Comparison of ENCODE assay signal across 1 cellular context in the genomic region with DNA sequence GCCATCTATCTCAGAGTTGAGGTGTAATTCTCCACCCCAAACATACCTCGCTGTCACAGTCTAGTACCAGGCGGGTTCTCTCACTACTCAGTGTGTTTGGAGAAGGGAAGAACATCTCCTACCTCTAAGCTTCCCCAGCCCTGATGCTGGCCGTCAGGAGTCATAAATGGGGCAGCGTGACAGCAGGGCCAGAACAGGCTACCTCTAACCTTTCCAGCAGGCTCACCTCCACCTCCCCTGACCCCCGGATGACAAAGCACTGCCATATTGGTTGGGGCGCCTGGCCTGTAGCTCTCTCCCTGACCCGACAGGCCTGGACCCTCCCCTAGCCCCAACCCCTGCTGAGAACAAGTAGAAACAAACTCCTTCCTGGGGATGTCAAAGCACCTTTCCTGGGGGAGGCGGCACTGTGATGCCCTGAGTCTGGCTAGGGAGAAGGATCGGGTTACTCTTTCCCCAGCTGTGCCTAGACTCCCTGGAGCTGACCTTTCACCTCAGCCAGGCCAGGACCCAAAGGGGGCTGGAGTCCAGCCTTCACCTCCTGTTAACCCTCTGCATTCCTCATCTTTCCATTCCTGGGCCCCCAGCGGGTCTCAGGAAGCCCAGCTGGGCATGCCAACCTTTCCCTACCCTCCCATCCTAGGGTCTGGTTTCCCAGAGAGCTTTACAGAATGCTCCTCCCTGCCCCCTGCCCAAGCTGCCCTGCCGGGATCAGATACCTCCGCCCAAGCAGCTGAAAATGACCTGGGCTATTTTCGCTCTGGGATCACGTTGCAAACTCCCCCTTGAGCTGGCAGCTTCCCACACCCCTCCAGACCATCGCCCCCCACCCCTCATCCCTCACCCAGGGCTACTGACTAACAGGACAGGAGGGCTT.
TF ChIP-seq lines count a peak whose summit lies in the region.

No MANE protein-coding gene starts in this region.

TF ChIP-seq in HepG2, 621 proteins besides CTCF, POLR2A, EP300 and RAD21 (continued from another document and continues in another):
- TF ChIP-seq, protein P1, sequence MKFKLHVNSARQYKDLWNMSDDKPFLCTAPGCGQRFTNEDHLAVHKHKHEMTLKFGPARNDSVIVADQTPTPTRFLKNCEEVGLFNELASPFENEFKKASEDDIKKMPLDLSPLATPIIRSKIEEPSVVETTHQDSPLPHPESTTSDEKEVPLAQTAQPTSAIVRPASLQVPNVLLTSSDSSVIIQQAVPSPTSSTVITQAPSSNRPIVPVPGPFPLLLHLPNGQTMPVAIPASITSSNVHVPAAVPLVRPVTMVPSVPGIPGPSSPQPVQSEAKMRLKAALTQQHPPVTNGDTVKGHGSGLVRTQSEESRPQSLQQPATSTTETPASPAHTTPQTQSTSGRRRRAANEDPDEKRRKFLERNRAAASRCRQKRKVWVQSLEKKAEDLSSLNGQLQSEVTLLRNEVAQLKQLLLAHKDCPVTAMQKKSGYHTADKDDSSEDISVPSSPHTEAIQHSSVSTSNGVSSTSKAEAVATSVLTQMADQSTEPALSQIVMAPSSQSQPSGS (CRISPR knock-in tag; IDR thresholded peaks at IDR 0.05), result peak; percentile 12; the same call in 1 of the 2 replicates
- TF ChIP-seq, protein P2, sequence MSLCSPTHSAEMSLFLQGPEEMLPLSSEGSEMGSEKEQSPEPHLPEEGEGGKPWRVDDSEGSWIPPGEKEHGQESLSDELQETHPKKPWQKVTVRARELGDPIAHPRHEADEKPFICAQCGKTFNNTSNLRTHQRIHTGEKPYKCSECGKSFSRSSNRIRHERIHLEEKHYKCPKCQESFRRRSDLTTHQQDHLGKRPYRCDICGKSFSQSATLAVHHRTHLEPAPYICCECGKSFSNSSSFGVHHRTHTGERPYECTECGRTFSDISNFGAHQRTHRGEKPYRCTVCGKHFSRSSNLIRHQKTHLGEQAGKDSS (CRISPR knock-in tag; IDR thresholded peaks at IDR 0.05; ENCODE audit: borderline replicate concordance, low read depth), result 0 out of 2 replicates have a peak, but pooled peaks have one; percentile 58
- TF ChIP-seq ZNF570 (CRISPR knock-in tag; IDR thresholded peaks at IDR 0.05; ENCODE audit: borderline replicate concordance) (no peak), RARA (CRISPR knock-in tag; IDR thresholded peaks at IDR 0.05) (peak; percentile 56), SSRP1 (CRISPR knock-in tag; IDR thresholded peaks at IDR 0.05) (no peak), SUZ12 (IDR thresholded peaks at IDR 0.05; ENCODE audit: low read depth, low read length) (no peak), CHD2 (IDR thresholded peaks at IDR 0.05; ENCODE audit: low read depth, low read length) (no peak), SAP130 (CRISPR knock-in tag; IDR thresholded peaks at IDR 0.05; ENCODE audit: low read depth) (peak; percentile 41; the same call in 1 of the 2 replicates), ZNF75D (CRISPR knock-in tag; IDR thresholded peaks at IDR 0.05; ENCODE audit: borderline replicate concordance) (no peak), HNF4A (CRISPR knock-in tag; IDR thresholded peaks at IDR 0.05) (peak; percentile 66), ZNF564 (CRISPR knock-in tag; IDR thresholded peaks at IDR 0.05) (no peak), ZBTB7B (CRISPR knock-in tag; IDR thresholded peaks at IDR 0.05) (peak; percentile 58), ZMAT3 (CRISPR knock-in tag; conservative IDR thresholded peaks at IDR 0.05) (no peak), ETV6 (CRISPR knock-in tag; conservative IDR thresholded peaks at IDR 0.05) (0 out of 2 replicates have a peak, but pooled peaks have one; percentile 19), SOX5 (CRISPR knock-in tag; IDR thresholded peaks at IDR 0.05; ENCODE audit: borderline replicate concordance) (0 out of 2 replicates have a peak, but pooled peaks have one; percentile 6), HOXA3 (CRISPR knock-in tag; IDR thresholded peaks at IDR 0.05) (peak; percentile 30; the same call in 1 of the 2 replicates), ZNF138 (CRISPR knock-in tag; IDR thresholded peaks at IDR 0.05; ENCODE audit: low read depth) (no peak), RXRA (CRISPR knock-in tag; IDR thresholded peaks at IDR 0.05) (peak; percentile 73; the same call in 1 of the 2 replicates), ERF (CRISPR knock-in tag; IDR thresholded peaks at IDR 0.05) (no peak; the same call in 1 of the 2 replicates), CBX2 (IDR thresholded peaks at IDR 0.05; ENCODE audit: low read depth, low read length) (no peak), CBX2 (CRISPR knock-in tag; IDR thresholded peaks at IDR 0.05; ENCODE audit: low read depth) (no peak), NR2F2 (IDR thresholded peaks at IDR 0.05; ENCODE audit: borderline replicate concordance, low read depth) (peak; percentile 67), ZKSCAN5 (CRISPR knock-in tag; IDR thresholded peaks at IDR 0.05) (peak; percentile 72; the same call in 1 of the 2 replicates), NR2F1 (CRISPR knock-in tag; IDR thresholded peaks at IDR 0.05) (peak in 1 of 2 experiments; percentile 38; a peak in 2 of 4 replicates)
- TF ChIP-seq, protein P3, sequence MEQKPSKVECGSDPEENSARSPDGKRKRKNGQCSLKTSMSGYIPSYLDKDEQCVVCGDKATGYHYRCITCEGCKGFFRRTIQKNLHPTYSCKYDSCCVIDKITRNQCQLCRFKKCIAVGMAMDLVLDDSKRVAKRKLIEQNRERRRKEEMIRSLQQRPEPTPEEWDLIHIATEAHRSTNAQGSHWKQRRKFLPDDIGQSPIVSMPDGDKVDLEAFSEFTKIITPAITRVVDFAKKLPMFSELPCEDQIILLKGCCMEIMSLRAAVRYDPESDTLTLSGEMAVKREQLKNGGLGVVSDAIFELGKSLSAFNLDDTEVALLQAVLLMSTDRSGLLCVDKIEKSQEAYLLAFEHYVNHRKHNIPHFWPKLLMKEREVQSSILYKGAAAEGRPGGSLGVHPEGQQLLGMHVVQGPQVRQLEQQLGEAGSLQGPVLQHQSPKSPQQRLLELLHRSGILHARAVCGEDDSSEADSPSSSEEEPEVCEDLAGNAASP (CRISPR knock-in tag; IDR thresholded peaks at IDR 0.05; ENCODE audit: borderline replicate concordance), result peak; percentile 32; the same call in 1 of the 2 replicates
- TF ChIP-seq, protein P4, sequence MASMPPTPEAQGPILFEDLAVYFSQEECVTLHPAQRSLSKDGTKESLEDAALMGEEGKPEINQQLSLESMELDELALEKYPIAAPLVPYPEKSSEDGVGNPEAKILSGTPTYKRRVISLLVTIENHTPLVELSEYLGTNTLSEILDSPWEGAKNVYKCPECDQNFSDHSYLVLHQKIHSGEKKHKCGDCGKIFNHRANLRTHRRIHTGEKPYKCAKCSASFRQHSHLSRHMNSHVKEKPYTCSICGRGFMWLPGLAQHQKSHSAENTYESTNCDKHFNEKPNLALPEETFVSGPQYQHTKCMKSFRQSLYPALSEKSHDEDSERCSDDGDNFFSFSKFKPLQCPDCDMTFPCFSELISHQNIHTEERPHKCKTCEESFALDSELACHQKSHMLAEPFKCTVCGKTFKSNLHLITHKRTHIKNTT (CRISPR knock-in tag; IDR thresholded peaks at IDR 0.05), result no peak
- TF ChIP-seq, protein P5, sequence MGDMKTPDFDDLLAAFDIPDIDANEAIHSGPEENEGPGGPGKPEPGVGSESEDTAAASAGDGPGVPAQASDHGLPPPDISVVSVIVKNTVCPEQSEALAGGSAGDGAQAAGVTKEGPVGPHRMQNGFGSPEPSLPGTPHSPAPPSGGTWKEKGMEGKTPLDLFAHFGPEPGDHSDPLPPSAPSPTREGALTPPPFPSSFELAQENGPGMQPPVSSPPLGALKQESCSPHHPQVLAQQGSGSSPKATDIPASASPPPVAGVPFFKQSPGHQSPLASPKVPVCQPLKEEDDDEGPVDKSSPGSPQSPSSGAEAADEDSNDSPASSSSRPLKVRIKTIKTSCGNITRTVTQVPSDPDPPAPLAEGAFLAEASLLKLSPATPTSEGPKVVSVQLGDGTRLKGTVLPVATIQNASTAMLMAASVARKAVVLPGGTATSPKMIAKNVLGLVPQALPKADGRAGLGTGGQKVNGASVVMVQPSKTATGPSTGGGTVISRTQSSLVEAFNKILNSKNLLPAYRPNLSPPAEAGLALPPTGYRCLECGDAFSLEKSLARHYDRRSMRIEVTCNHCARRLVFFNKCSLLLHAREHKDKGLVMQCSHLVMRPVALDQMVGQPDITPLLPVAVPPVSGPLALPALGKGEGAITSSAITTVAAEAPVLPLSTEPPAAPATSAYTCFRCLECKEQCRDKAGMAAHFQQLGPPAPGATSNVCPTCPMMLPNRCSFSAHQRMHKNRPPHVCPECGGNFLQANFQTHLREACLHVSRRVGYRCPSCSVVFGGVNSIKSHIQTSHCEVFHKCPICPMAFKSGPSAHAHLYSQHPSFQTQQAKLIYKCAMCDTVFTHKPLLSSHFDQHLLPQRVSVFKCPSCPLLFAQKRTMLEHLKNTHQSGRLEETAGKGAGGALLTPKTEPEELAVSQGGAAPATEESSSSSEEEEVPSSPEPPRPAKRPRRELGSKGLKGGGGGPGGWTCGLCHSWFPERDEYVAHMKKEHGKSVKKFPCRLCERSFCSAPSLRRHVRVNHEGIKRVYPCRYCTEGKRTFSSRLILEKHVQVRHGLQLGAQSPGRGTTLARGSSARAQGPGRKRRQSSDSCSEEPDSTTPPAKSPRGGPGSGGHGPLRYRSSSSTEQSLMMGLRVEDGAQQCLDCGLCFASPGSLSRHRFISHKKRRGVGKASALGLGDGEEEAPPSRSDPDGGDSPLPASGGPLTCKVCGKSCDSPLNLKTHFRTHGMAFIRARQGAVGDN (CRISPR knock-in tag; IDR thresholded peaks at IDR 0.05), result peak; percentile 61; the same call in 1 of the 2 replicates
- TF ChIP-seq, protein P6, sequence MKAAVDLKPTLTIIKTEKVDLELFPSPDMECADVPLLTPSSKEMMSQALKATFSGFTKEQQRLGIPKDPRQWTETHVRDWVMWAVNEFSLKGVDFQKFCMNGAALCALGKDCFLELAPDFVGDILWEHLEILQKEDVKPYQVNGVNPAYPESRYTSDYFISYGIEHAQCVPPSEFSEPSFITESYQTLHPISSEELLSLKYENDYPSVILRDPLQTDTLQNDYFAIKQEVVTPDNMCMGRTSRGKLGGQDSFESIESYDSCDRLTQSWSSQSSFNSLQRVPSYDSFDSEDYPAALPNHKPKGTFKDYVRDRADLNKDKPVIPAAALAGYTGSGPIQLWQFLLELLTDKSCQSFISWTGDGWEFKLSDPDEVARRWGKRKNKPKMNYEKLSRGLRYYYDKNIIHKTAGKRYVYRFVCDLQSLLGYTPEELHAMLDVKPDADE (CRISPR knock-in tag; IDR thresholded peaks at IDR 0.05), result no peak
- TF ChIP-seq, protein P7, sequence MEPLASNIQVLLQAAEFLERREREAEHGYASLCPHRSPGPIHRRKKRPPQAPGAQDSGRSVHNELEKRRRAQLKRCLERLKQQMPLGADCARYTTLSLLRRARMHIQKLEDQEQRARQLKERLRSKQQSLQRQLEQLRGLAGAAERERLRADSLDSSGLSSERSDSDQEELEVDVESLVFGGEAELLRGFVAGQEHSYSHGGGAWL (CRISPR knock-in tag; IDR thresholded peaks at IDR 0.05), result 0 out of 2 replicates have a peak, but pooled peaks have one; percentile 26
- TF ChIP-seq, protein P8, sequence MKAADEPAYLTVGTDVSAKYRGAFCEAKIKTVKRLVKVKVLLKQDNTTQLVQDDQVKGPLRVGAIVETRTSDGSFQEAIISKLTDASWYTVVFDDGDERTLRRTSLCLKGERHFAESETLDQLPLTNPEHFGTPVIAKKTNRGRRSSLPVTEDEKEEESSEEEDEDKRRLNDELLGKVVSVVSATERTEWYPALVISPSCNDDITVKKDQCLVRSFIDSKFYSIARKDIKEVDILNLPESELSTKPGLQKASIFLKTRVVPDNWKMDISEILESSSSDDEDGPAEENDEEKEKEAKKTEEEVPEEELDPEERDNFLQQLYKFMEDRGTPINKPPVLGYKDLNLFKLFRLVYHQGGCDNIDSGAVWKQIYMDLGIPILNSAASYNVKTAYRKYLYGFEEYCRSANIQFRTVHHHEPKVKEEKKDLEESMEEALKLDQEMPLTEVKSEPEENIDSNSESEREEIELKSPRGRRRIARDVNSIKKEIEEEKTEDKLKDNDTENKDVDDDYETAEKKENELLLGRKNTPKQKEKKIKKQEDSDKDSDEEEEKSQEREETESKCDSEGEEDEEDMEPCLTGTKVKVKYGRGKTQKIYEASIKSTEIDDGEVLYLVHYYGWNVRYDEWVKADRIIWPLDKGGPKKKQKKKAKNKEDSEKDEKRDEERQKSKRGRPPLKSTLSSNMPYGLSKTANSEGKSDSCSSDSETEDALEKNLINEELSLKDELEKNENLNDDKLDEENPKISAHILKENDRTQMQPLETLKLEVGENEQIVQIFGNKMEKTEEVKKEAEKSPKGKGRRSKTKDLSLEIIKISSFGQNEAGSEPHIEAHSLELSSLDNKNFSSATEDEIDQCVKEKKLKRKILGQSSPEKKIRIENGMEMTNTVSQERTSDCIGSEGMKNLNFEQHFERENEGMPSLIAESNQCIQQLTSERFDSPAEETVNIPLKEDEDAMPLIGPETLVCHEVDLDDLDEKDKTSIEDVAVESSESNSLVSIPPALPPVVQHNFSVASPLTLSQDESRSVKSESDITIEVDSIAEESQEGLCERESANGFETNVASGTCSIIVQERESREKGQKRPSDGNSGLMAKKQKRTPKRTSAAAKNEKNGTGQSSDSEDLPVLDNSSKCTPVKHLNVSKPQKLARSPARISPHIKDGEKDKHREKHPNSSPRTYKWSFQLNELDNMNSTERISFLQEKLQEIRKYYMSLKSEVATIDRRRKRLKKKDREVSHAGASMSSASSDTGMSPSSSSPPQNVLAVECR (CRISPR knock-in tag; IDR thresholded peaks at IDR 0.05; ENCODE audit: borderline replicate concordance), result peak; percentile 20; the same call in 1 of the 2 replicates
- TF ChIP-seq, protein P9, sequence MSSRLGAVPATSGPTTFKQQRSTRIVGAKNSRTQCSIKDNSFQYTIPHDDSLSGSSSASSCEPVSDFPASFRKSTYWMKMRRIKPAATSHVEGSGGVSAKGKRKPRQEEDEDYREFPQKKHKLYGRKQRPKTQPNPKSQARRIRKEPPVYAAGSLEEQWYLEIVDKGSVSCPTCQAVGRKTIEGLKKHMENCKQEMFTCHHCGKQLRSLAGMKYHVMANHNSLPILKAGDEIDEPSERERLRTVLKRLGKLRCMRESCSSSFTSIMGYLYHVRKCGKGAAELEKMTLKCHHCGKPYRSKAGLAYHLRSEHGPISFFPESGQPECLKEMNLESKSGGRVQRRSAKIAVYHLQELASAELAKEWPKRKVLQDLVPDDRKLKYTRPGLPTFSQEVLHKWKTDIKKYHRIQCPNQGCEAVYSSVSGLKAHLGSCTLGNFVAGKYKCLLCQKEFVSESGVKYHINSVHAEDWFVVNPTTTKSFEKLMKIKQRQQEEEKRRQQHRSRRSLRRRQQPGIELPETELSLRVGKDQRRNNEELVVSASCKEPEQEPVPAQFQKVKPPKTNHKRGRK (CRISPR knock-in tag; IDR thresholded peaks at IDR 0.05), result no peak
